ENCODE assay signal across 13 cellular contexts in genomic region chr3:183185696-183186095, GRCh38. TPM values are rescaled to one million over a fixed set of nuclear protein-coding genes. Genes with fewer than 3 reads are reported as not detected.
DNase-seq lines count a peak whose midpoint lies in the region; TF ChIP-seq lines count a peak whose summit lies in the region.
"Had no signal": no experiment of that assay in that cellular context is flagged by ENCODE, and none has a peak within 500 bp of the region (broad histone marks: within the 10 kb centered on the region; RNA-seq: fewer than 3 reads in every experiment).

No MANE protein-coding gene starts in this region.

- peaks cover 12% of the 10 kb centered on the region for H3K4me1 Mint-ChIP-seq in osteocyte (ENCODE audit: unreplicated experiment)

- H3K27ac Mint-ChIP-seq in osteocyte (ENCODE audit: unreplicated experiment), result peak overlapping the region; percentile 70

- DNase-seq in SIG-M5 treated with dmso at 0.1 percent for 504 hours (lab: John Stamatoyannopoulos, UW; ENCODE audit: unreplicated experiment) (peak; percentile 56), SIG-M5 (lab: John Stamatoyannopoulos, UW) (no peak), NCI-H69 (lab: John Stamatoyannopoulos, UW) (peak; percentile 47), cardiac fibroblast (ENCODE audit: low read depth in 2 of 2) (peak; percentile 81 to 83), osteocyte (ENCODE audit: extremely low spot score, unreplicated experiment) (no peak), DMS79 (lab: John Stamatoyannopoulos, UW) (no peak), iPS-NIHi7 (ENCODE audit: extremely low spot score) (no peak), GF-D8 (lab: John Stamatoyannopoulos, UW) (no peak)
- DNase-seq: C1 segment of cervical spinal cord, NCI-H1092 treated with DMSO at 0.1 percent for 48 hours, sigmoid colon, T-helper 9 cell had no signal

- H3K4me3 Mint-ChIP-seq in osteocyte (ENCODE audit: unreplicated experiment), result no peak overlapping the region

- no peaks in the 10 kb centered on the region for H3K27me3 Mint-ChIP-seq in osteocyte (ENCODE audit: unreplicated experiment)

- H3K4me3 ChIP-seq in cardiac fibroblast (replicated peaks in 1 of 2; ENCODE audit: low read depth in 2 of 2, low read length in 2 of 2), result no peak overlapping the region
- H3K4me3 ChIP-seq: adrenal gland, sigmoid colon had no signal

- H3K36me3 Mint-ChIP-seq in osteocyte (ENCODE audit: unreplicated experiment), result no peaks in the 10 kb centered on the region

- no peak for TF ChIP-seq CTCF in cardiac fibroblast (IDR thresholded peaks at IDR 0.05; ENCODE audit: low read depth, low read length)
- TF ChIP-seq CTCF in osteocyte (IDR thresholded peaks at IDR 0.05), result no peak

- H3K9me3 Mint-ChIP-seq in osteocyte (ENCODE audit: unreplicated experiment), result no peaks in the 10 kb centered on the region

RNA-seq across cellular contexts. Expression of gene LAMP3, which starts 23.2 kb away (rescaled TPM):
- 2.3 and 2.9 TPM in 2 replicates for total RNA-seq in osteocyte
- total RNA-seq: sigmoid colon had no signal

Comparison
In these comparisons a context has a peak if more than half of its experiments do, and no peak if none do; other contexts are left out.
1. DNase-seq: peak in SIG-M5 treated with dmso at 0.1 percent for 504 hours (single experiment), NCI-H69 (single experiment) and cardiac fibroblast (2 of 2); none in SIG-M5 (single experiment), osteocyte (single experiment), DMS79 (single experiment), iPS-NIHi7 (single experiment) and GF-D8 (single experiment).